1 cellular context compared by ENCODE assay signal in the genomic region with DNA sequence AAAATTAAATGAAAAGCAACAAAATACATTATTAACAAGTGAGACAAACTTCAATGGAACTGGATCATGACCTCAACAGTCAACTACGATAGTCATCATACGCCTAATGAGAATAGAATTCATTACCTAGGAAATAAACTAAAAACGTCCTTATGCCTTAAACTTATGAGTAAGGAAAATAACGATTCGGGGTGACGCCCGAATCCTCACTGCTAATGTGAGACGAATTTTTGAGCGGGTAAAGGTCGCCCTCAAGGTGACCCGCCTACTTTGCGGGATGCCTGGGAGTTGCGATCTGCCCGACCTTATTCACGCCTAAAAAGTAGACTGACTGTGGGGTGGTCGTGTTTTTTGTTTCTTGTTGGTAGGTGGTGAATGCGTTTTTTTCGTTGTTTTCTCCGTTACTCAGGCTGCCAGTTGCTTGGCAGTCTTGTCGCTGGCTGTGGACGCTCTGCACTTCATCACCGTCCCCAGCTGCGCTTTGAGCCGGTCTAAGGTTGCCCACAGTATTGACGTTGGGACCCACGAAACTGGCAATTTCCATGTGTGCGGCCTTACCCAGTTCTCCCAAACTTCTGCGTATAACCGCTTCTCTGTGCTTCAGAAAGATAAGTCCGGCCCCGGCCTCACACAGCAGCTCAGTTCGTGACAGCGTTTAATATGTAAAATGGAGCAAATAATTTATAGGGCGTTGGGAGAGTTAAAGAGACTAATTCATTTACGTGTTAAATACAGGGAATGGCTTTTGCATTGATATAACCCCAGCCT.
A peak's percentile ranks its signal among the peaks of the same experiment; 100 is the strongest.
TF ChIP-seq lines count a peak whose summit lies in the region.

No MANE protein-coding gene starts in this region.

TF ChIP-seq in HepG2, 621 proteins besides CTCF, POLR2A, EP300 and RAD21 (continued from another document and continues in another):
- TF ChIP-seq MYC (CRISPR knock-in tag; IDR thresholded peaks at IDR 0.05; ENCODE audit: borderline replicate concordance) (peak; percentile 57; the same call in 1 of the 2 replicates), TBL1XR1 (IDR thresholded peaks at IDR 0.05; ENCODE audit: borderline replicate concordance, low read length, partially characterized antibody) (peak; percentile 81), ZBTB8A (CRISPR knock-in tag; IDR thresholded peaks at IDR 0.05; ENCODE audit: borderline replicate concordance, low read depth) (no peak), ZNF841 (CRISPR knock-in tag; IDR thresholded peaks at IDR 0.05; ENCODE audit: borderline replicate concordance) (0 out of 2 replicates have a peak, but pooled peaks have one; percentile 91), ZSCAN22 (CRISPR knock-in tag; IDR thresholded peaks at IDR 0.05) (no peak), ZSCAN30 (CRISPR knock-in tag; IDR thresholded peaks at IDR 0.05) (no peak), TBX3 (IDR thresholded peaks at IDR 0.05; ENCODE audit: borderline replicate concordance) (no peak; the same call in 1 of the 2 replicates), PITX1 (CRISPR knock-in tag; IDR thresholded peaks at IDR 0.05) (peak; percentile 39; the same call in 1 of the 2 replicates), ZNF496 (CRISPR knock-in tag; IDR thresholded peaks at IDR 0.05; ENCODE audit: insufficient replicate concordance) (no peak), ZNF234 (CRISPR knock-in tag; conservative IDR thresholded peaks at IDR 0.05) (no peak), ZBTB21 (CRISPR knock-in tag; IDR thresholded peaks at IDR 0.05) (peak; percentile 52; the same call in 1 of the 2 replicates), ZBTB7B (CRISPR knock-in tag; IDR thresholded peaks at IDR 0.05) (peak; percentile 90), ZFP82 (CRISPR knock-in tag; IDR thresholded peaks at IDR 0.05; ENCODE audit: borderline replicate concordance) (peak; percentile 89; the same call in 1 of the 2 replicates), ZNF224 (CRISPR knock-in tag; IDR thresholded peaks at IDR 0.05) (peak; percentile 89), ZNF510 (CRISPR knock-in tag; IDR thresholded peaks at IDR 0.05; ENCODE audit: low read depth) (0 out of 2 replicates have a peak, but pooled peaks have one; percentile 50), ZNF747 (CRISPR knock-in tag; IDR thresholded peaks at IDR 0.05; ENCODE audit: borderline replicate concordance) (no peak; the same call in none of the 2 replicates), ARNTL (CRISPR knock-in tag; IDR thresholded peaks at IDR 0.05) (peak; percentile 73; the same call in 1 of the 2 replicates), ZSCAN9 (CRISPR knock-in tag; IDR thresholded peaks at IDR 0.05; ENCODE audit: borderline replicate concordance) (peak; percentile 95), ZFP41 (CRISPR knock-in tag; IDR thresholded peaks at IDR 0.05; ENCODE audit: borderline replicate concordance) (peak; percentile 47; the same call in 1 of the 2 replicates), ELF4 (CRISPR knock-in tag; IDR thresholded peaks at IDR 0.05; ENCODE audit: borderline replicate concordance) (no peak), FOXK1 (CRISPR knock-in tag; IDR thresholded peaks at IDR 0.05; ENCODE audit: borderline replicate concordance, low read depth) (peak; percentile 67; the same call in 1 of the 2 replicates), ZSCAN25 (CRISPR knock-in tag; IDR thresholded peaks at IDR 0.05) (peak; percentile 61; the same call in 1 of the 2 replicates), SP140L (CRISPR knock-in tag; IDR thresholded peaks at IDR 0.05; ENCODE audit: borderline replicate concordance) (peak; percentile 97; the same call in 1 of the 2 replicates), REPIN1 (CRISPR knock-in tag; IDR thresholded peaks at IDR 0.05; ENCODE audit: borderline replicate concordance, low read depth) (peak; percentile 99), KAT7 (CRISPR knock-in tag; IDR thresholded peaks at IDR 0.05; ENCODE audit: borderline replicate concordance) (no peak; the same call in 1 of the 2 replicates)
- TF ChIP-seq, protein P1, sequence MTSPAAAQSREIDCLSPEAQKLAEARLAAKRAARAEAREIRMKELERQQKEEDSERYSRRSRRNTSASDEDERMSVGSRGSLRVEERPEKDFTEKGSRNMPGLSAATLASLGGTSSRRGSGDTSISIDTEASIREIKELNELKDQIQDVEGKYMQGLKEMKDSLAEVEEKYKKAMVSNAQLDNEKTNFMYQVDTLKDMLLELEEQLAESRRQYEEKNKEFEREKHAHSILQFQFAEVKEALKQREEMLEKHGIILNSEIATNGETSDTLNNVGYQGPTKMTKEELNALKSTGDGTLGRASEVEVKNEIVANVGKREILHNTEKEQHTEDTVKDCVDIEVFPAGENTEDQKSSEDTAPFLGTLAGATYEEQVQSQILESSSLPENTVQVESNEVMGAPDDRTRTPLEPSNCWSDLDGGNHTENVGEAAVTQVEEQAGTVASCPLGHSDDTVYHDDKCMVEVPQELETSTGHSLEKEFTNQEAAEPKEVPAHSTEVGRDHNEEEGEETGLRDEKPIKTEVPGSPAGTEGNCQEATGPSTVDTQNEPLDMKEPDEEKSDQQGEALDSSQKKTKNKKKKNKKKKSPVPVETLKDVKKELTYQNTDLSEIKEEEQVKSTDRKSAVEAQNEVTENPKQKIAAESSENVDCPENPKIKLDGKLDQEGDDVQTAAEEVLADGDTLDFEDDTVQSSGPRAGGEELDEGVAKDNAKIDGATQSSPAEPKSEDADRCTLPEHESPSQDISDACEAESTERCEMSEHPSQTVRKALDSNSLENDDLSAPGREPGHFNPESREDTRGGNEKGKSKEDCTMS (CRISPR knock-in tag; conservative IDR thresholded peaks at IDR 0.05): 0 out of 2 replicates have a peak, but pooled peaks have one; percentile 41
- TF ChIP-seq, protein P2, sequence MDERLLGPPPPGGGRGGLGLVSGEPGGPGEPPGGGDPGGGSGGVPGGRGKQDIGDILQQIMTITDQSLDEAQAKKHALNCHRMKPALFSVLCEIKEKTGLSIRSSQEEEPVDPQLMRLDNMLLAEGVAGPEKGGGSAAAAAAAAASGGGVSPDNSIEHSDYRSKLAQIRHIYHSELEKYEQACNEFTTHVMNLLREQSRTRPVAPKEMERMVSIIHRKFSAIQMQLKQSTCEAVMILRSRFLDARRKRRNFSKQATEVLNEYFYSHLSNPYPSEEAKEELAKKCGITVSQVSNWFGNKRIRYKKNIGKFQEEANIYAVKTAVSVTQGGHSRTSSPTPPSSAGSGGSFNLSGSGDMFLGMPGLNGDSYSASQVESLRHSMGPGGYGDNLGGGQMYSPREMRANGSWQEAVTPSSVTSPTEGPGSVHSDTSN (CRISPR knock-in tag; IDR thresholded peaks at IDR 0.05): no peak
- TF ChIP-seq, protein P3, sequence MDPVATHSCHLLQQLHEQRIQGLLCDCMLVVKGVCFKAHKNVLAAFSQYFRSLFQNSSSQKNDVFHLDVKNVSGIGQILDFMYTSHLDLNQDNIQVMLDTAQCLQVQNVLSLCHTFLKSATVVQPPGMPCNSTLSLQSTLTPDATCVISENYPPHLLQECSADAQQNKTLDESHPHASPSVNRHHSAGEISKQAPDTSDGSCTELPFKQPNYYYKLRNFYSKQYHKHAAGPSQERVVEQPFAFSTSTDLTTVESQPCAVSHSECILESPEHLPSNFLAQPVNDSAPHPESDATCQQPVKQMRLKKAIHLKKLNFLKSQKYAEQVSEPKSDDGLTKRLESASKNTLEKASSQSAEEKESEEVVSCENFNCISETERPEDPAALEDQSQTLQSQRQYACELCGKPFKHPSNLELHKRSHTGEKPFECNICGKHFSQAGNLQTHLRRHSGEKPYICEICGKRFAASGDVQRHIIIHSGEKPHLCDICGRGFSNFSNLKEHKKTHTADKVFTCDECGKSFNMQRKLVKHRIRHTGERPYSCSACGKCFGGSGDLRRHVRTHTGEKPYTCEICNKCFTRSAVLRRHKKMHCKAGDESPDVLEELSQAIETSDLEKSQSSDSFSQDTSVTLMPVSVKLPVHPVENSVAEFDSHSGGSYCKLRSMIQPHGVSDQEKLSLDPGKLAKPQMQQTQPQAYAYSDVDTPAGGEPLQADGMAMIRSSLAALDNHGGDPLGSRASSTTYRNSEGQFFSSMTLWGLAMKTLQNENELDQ (CRISPR knock-in tag; IDR thresholded peaks at IDR 0.05; ENCODE audit: borderline replicate concordance): peak; percentile 78; the same call in 1 of the 2 replicates
- TF ChIP-seq, protein P4, sequence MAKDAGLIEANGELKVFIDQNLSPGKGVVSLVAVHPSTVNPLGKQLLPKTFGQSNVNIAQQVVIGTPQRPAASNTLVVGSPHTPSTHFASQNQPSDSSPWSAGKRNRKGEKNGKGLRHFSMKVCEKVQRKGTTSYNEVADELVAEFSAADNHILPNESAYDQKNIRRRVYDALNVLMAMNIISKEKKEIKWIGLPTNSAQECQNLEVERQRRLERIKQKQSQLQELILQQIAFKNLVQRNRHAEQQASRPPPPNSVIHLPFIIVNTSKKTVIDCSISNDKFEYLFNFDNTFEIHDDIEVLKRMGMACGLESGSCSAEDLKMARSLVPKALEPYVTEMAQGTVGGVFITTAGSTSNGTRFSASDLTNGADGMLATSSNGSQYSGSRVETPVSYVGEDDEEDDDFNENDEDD (CRISPR knock-in tag; IDR thresholded peaks at IDR 0.05; ENCODE audit: borderline replicate concordance): peak; percentile 43
- TF ChIP-seq, protein P5, sequence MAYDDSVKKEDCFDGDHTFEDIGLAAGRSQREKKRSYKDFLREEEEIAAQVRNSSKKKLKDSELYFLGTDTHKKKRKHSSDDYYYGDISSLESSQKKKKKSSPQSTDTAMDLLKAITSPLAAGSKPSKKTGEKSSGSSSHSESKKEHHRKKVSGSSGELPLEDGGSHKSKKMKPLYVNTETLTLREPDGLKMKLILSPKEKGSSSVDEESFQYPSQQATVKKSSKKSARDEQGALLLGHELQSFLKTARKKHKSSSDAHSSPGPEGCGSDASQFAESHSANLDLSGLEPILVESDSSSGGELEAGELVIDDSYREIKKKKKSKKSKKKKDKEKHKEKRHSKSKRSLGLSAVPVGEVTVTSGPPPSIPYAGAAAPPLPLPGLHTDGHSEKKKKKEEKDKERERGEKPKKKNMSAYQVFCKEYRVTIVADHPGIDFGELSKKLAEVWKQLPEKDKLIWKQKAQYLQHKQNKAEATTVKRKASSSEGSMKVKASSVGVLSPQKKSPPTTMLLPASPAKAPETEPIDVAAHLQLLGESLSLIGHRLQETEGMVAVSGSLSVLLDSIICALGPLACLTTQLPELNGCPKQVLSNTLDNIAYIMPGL (CRISPR knock-in tag; IDR thresholded peaks at IDR 0.05; ENCODE audit: borderline replicate concordance in 1 of 2, low read depth in 1 of 2): peak; percentile 5 to 82; a peak in 2 of 4 replicates
- TF ChIP-seq, protein P6, sequence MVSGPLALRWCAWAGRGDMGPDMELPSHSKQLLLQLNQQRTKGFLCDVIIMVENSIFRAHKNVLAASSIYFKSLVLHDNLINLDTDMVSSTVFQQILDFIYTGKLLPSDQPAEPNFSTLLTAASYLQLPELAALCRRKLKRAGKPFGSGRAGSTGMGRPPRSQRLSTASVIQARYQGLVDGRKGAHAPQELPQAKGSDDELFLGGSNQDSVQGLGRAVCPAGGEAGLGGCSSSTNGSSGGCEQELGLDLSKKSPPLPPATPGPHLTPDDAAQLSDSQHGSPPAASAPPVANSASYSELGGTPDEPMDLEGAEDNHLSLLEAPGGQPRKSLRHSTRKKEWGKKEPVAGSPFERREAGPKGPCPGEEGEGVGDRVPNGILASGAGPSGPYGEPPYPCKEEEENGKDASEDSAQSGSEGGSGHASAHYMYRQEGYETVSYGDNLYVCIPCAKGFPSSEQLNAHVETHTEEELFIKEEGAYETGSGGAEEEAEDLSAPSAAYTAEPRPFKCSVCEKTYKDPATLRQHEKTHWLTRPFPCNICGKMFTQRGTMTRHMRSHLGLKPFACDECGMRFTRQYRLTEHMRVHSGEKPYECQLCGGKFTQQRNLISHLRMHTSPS (CRISPR knock-in tag; IDR thresholded peaks at IDR 0.05; ENCODE audit: low read depth): no peak; the same call in 1 of the 2 replicates
- TF ChIP-seq, protein P7, sequence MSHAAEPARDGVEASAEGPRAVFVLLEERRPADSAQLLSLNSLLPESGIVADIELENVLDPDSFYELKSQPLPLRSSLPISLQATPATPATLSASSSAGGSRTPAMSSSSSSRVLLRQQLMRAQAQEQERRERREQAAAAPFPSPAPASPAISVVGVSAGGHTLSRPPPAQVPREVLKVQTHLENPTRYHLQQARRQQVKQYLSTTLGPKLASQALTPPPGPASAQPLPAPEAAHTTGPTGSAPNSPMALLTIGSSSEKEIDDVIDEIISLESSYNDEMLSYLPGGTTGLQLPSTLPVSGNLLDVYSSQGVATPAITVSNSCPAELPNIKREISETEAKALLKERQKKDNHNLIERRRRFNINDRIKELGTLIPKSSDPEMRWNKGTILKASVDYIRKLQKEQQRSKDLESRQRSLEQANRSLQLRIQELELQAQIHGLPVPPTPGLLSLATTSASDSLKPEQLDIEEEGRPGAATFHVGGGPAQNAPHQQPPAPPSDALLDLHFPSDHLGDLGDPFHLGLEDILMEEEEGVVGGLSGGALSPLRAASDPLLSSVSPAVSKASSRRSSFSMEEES (CRISPR knock-in tag; IDR thresholded peaks at IDR 0.05): peak; percentile 75
- TF ChIP-seq, protein P8, sequence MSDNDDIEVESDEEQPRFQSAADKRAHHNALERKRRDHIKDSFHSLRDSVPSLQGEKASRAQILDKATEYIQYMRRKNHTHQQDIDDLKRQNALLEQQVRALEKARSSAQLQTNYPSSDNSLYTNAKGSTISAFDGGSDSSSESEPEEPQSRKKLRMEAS (IDR thresholded peaks at IDR 0.05): no peak; the same call in 1 of the 2 replicates
- TF ChIP-seq, protein P9, sequence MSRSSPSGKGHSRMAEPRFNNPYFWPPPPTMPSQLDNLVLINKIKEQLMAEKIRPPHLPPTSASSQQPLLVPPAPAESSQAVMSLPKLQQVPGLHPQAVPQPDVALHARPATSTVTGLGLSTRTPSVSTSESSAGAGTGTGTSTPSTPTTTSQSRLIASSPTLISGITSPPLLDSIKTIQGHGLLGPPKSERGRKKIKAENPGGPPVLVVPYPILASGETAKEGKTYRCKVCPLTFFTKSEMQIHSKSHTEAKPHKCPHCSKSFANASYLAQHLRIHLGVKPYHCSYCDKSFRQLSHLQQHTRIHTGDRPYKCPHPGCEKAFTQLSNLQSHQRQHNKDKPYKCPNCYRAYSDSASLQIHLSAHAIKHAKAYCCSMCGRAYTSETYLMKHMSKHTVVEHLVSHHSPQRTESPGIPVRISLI (CRISPR knock-in tag; IDR thresholded peaks at IDR 0.05; ENCODE audit: borderline replicate concordance): peak; percentile 92
- TF ChIP-seq, protein P10, sequence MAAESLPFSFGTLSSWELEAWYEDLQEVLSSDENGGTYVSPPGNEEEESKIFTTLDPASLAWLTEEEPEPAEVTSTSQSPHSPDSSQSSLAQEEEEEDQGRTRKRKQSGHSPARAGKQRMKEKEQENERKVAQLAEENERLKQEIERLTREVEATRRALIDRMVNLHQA (CRISPR knock-in tag; IDR thresholded peaks at IDR 0.05): no peak; the same call in 1 of the 2 replicates
- TF ChIP-seq, protein P11, sequence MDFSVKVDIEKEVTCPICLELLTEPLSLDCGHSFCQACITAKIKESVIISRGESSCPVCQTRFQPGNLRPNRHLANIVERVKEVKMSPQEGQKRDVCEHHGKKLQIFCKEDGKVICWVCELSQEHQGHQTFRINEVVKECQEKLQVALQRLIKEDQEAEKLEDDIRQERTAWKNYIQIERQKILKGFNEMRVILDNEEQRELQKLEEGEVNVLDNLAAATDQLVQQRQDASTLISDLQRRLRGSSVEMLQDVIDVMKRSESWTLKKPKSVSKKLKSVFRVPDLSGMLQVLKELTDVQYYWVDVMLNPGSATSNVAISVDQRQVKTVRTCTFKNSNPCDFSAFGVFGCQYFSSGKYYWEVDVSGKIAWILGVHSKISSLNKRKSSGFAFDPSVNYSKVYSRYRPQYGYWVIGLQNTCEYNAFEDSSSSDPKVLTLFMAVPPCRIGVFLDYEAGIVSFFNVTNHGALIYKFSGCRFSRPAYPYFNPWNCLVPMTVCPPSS (IDR thresholded peaks at IDR 0.05): no peak
